Comparison of ENCODE assay signal across 6 cellular contexts in the genomic region with DNA sequence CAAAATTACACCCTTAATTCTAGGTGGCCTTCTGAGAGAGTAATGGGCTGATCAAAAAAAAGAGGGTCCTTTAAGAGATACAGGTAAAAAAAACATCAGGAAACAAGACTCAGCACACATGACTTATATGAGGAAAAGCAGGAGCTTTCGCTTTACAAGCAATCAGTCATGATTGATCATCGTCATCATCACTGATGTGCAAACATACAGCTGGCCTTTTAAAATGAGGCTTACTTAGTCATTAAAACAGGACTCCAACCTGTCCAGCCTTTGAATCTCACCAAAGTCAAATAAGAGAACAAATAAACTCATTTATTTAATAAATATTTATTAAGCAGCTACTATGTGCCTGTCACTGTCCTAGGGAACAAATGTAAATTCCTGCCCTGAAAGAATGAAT.
"Had no signal": no experiment of that assay in that cellular context is flagged by ENCODE, and none has a peak within 500 bp of the region (broad histone marks: within the 10 kb centered on the region; RNA-seq: fewer than 3 reads in every experiment).

No MANE protein-coding gene starts in this region.

- ATAC-seq: GM23338, K562 had no signal

- DNase-seq: H9, HCEC 1CT, IMR-90, KG1 had no signal
